ENCODE assay signal across 8 cellular contexts in genomic region chr17:21034350-21035235, GRCh38. TPM values are rescaled to one million over a fixed set of nuclear protein-coding genes. Genes with fewer than 3 reads are reported as not detected.
DNase-seq lines count a peak whose midpoint lies in the region; FAIRE-seq and TF ChIP-seq lines count a peak whose summit lies in the region.

No MANE protein-coding gene starts in this region.

- H3K9me3 ChIP-seq in HEK293 (ENCODE audit: control insufficient read depth, insufficient read depth, low read depth, low read length) (no peaks in the 10 kb centered on the region), prostate gland (no peaks in the 10 kb centered on the region)

- FAIRE-seq in GM12891 (lab: Jason Lieb, UNC) = peak; percentile 61

- POLR2A ChIA-PET in HEK293 (lab: Yijun Ruan, JAX) = interaction anchor here (3.0 kb wide), 1 partner anchor 9 kb away, joined by 16 read pairs; the partner anchor contains the start of gene USP22

- H3K27me3 ChIP-seq in prostate gland (replicated peaks; ENCODE audit: insufficient read depth) = no peaks in the 10 kb centered on the region

- intact Hi-C loops in prostate gland (cut with DNase I) = no loop called here

- H3K4me1 ChIP-seq in HEK293 (ENCODE audit: control insufficient read depth, insufficient read depth, low read length) = peaks cover 65% of the 10 kb centered on the region
- peaks cover 13% of the 10 kb centered on the region for H3K4me1 ChIP-seq in prostate gland (replicated peaks)

- WGBS in prostate gland = 37% methylated on average over 13 of the region's 13 CpGs

- CTCF ChIA-PET in HEK293 (lab: Yijun Ruan, JAX) = interaction anchor here (0.6 to 1.7 kb wide), 4 partner anchors 9 to 233 kb away, joined by 3 to 7 read pairs (median 5); partner anchors contain the start of gene USP22

- TF ChIP-seq POLR2A in GM12891 (IDR thresholded peaks at IDR 0.05; ENCODE audit: low read depth, low read length) = no peak
- no peak for TF ChIP-seq POLR2A in prostate gland (IDR thresholded peaks at IDR 0.05)

- H3K4me3 ChIP-seq in HEK293 (ENCODE audit: low read depth, low read length) (no peak overlapping the region), prostate gland (no peak overlapping the region)

- no peak overlapping the region; the same call in 1 of the 2 replicates for H3K27ac ChIP-seq in HEK293 (ENCODE audit: extremely low read depth, low read depth, low read length)
- H3K27ac ChIP-seq in epithelial cell of prostate = peak overlapping the region; percentile 36
- H3K27ac ChIP-seq in prostate gland = peak overlapping the region; percentile 44 to 52

- no peak for DNase-seq in GM12891 (ENCODE audit: insufficient read length, low spot score)
- DNase-seq in SIG-M5 treated with dmso at 0.1 percent for 504 hours (lab: John Stamatoyannopoulos, UW; ENCODE audit: unreplicated experiment) = peak; percentile 72
- no peak for DNase-seq in epithelial cell of prostate (ENCODE audit: low read depth, low spot score)
- DNase-seq in prostate gland (ENCODE audit: low spot score) = no peak
- DNase-seq in DMS114 treated with DMSO at 0.1 percent for 48 hours (lab: John Stamatoyannopoulos, UW; ENCODE audit: unreplicated experiment) = no peak
- no peak for DNase-seq in LoVo (ENCODE audit: low spot score)
- no peak for DNase-seq in COLO668 (lab: John Stamatoyannopoulos, UW; ENCODE audit: unreplicated experiment)

- no peak for TF ChIP-seq CTCF in HEK293 (tag by site-specific recombination; IDR thresholded peaks at IDR 0.05)
- no peak for TF ChIP-seq CTCF in prostate gland (IDR thresholded peaks at IDR 0.05)

- H3K36me3 ChIP-seq in HEK293 (ENCODE audit: control insufficient read depth in 2 of 2, insufficient read depth in 1 of 2, low read length in 2 of 2) = peaks cover 29 to 61% of the 10 kb centered on the region in 2 experiments
- no peaks in the 10 kb centered on the region for H3K36me3 ChIP-seq in prostate gland

TF ChIP-seq in GM12891, 5 proteins besides CTCF, POLR2A, EP300 and RAD21:
- no peak for TF ChIP-seq TAF1 (IDR thresholded peaks at IDR 0.05; ENCODE audit: low read depth, low read length)
- peak; percentile 76 for TF ChIP-seq SPI1 (IDR thresholded peaks at IDR 0.05; ENCODE audit: low read depth, low read length)
TF ChIP-seq in GM12891: peak in this region for 1.

TF ChIP-seq in HEK293, 187 proteins besides CTCF, POLR2A, EP300 and RAD21:
- TF ChIP-seq ZNF610 (tag by site-specific recombination; IDR thresholded peaks at IDR 0.05; ENCODE audit: borderline replicate concordance) (no peak), ZNF510 (tag by site-specific recombination; IDR thresholded peaks at IDR 0.05; ENCODE audit: insufficient replicate concordance) (peak; percentile 51)

RNA-seq across cellular contexts. Expression of gene USP22, which starts 8.2 kb away (rescaled TPM):
- 47.3 TPM for polyA plus RNA-seq in GM12891 (2012; ENCODE audit: low read depth, missing spikeins)
- total RNA-seq in prostate gland = 100 to 1,000 TPM; 133 to 242 TPM
